12 cellular contexts compared by ENCODE assay signal in the genomic region with DNA sequence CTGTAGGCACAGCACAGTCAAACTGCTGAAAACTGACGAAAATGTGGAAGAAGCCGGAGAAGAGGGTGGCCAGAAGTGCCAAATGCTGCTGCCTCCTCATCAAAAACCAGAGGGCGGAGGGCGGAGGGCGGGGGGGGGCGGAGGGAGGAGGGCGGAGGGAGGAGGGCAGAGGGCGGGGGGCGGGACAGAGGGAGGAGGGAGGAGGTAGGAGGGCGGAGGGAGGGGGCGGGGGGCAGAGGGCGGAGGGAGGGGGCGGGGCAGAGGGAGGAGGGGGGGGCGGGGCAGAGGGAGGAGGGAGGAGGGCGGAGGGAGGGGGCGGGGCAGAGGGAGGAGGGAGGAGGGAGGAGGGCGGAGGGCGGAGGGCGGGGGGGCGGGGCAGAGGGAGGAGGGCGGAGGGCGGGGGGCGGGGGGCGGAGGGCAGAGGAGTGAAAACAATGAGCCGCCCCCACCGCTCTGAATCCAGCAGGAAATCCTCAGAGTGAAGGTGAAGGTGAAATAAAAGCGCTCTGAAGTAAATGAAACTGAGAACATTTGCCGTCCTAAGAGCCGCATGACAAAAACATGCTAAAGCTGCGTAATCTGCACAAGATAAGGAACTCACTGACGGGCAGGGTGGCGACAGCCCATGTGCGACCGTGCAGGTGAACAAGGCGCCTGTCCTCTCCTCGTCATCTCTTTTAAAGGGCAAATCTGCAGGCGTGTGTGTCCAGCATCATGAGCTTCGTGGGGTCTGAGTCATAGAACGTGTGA. TPM values are rescaled to one million over a fixed set of nuclear protein-coding genes. Genes with fewer than 3 reads are reported as not detected.
A peak's percentile ranks its signal among the peaks of the same experiment; 100 is the strongest.
DNase-seq lines count a peak whose midpoint lies in the region; ATAC-seq and TF ChIP-seq lines count a peak whose summit lies in the region.
"Had no signal": no experiment of that assay in that cellular context is flagged by ENCODE, and none has a peak within 500 bp of the region (broad histone marks: within the 10 kb centered on the region; RNA-seq: fewer than 3 reads in every experiment).

No MANE protein-coding gene starts in this region.

- intact Hi-C loops in Right ventricle myocardium inferior (cut with DNase I) (no loop called here), cardiac septum (cut with DNase I) (no loop called here), left ventricle myocardium inferior (cut with micrococcal nuclease) (no loop called here)

- TF ChIP-seq CTCF in left ventricle myocardium inferior (IDR thresholded peaks at IDR 0.05; ENCODE audit: borderline replicate concordance) (no peak), RWPE1 (conservative IDR thresholded peaks at IDR 0.05; ENCODE audit: low read depth) (no peak)

- peak overlapping the region; percentile 49 for H3K4me3 ChIP-seq in iPS-15b (ENCODE audit: low read depth, low read length)
- H3K4me3 ChIP-seq in left ventricle myocardium inferior, result no peak overlapping the region

- ATAC-seq in Right ventricle myocardium inferior, result no peak

- CTCF ChIA-PET in RWPE1 (lab: Yijun Ruan, JAX), result no interaction called here

- peaks cover 4% of the 10 kb centered on the region for H3K4me1 ChIP-seq in iPS-15b (ENCODE audit: control insufficient read depth, insufficient read depth, low read length)
- peaks cover 15% of the 10 kb centered on the region for H3K4me1 ChIP-seq in left ventricle myocardium inferior

- H3K27me3 ChIP-seq in iPS-15b (ENCODE audit: control insufficient read depth, insufficient read depth, low read length) (peaks cover 16% of the 10 kb centered on the region), left ventricle myocardium inferior (ENCODE audit: low read depth) (peaks cover 82% of the 10 kb centered on the region)

- DNase-seq in Right ventricle myocardium inferior (ENCODE audit: missing footprints) (peak; percentile 13), cardiac septum (ENCODE audit: low spot score) (no peak), H4 (ENCODE audit: low spot score) (no peak), left ventricle myocardium inferior (no peak), RWPE1 (ENCODE audit: low spot score) (no peak)
- DNase-seq in activated T-cell treated with anti-CD3 and anti-CD28 coated beads, Interleukin-2, amount 50 U/mL, for 48 hours, result peak; percentile 55 to 68
- DNase-seq in stimulated activated naive CD4-positive, alpha-beta T cell treated with Interleukin-2 at 50 U/mL for 16 hours (lab: John Stamatoyannopoulos, UW), result peak; percentile 29
- DNase-seq: AML-193, GF-D8, kidney, SIG-M5 had no signal

- POLR2A ChIA-PET in RWPE1 (lab: Yijun Ruan, JAX; ENCODE audit: low non-redundant PET), result no interaction called here

- H3K36me3 ChIP-seq in iPS-15b (ENCODE audit: control insufficient read depth, insufficient read depth, low read length) (no peaks in the 10 kb centered on the region), left ventricle myocardium inferior (no peaks in the 10 kb centered on the region)

- H3K9me3 ChIP-seq in iPS-15b (ENCODE audit: control insufficient read depth, insufficient read depth, low read length) (peaks cover 5% of the 10 kb centered on the region), left ventricle myocardium inferior (replicated peaks) (peaks cover 44% of the 10 kb centered on the region)

- H3K27ac ChIP-seq in left ventricle myocardium inferior (replicated peaks) (no peak overlapping the region), RWPE1 (no peak overlapping the region)

- H3K9ac ChIP-seq in iPS-15b (ENCODE audit: low read depth, low read length), result no peak overlapping the region

RNA-seq across cellular contexts. Expression of gene CBFA2T3, which starts 22.6 kb away (rescaled TPM):
- total RNA-seq in Right ventricle myocardium inferior (11.1 TPM), cardiac septum (5.9 TPM), left ventricle myocardium inferior (8.6 TPM)
- total RNA-seq in H4 (2014; rRNA removed; shearing (Covaris generic)), result not detected in 2 replicates

Comparison
In these comparisons a context has a peak if more than half of its experiments do, and no peak if none do; other contexts are left out.
1. DNase-seq: peak in Right ventricle myocardium inferior (single experiment), activated T-cell treated with anti-CD3 and anti-CD28 coated beads, Interleukin-2, amount 50 U/mL, for 48 hours (2 of 2) and stimulated activated naive CD4-positive, alpha-beta T cell treated with Interleukin-2 at 50 U/mL for 16 hours (single experiment); none in cardiac septum (single experiment), H4 (single experiment), left ventricle myocardium inferior (single experiment) and RWPE1 (single experiment).